ENCODE assay signal across 8 cellular contexts in the genomic region with DNA sequence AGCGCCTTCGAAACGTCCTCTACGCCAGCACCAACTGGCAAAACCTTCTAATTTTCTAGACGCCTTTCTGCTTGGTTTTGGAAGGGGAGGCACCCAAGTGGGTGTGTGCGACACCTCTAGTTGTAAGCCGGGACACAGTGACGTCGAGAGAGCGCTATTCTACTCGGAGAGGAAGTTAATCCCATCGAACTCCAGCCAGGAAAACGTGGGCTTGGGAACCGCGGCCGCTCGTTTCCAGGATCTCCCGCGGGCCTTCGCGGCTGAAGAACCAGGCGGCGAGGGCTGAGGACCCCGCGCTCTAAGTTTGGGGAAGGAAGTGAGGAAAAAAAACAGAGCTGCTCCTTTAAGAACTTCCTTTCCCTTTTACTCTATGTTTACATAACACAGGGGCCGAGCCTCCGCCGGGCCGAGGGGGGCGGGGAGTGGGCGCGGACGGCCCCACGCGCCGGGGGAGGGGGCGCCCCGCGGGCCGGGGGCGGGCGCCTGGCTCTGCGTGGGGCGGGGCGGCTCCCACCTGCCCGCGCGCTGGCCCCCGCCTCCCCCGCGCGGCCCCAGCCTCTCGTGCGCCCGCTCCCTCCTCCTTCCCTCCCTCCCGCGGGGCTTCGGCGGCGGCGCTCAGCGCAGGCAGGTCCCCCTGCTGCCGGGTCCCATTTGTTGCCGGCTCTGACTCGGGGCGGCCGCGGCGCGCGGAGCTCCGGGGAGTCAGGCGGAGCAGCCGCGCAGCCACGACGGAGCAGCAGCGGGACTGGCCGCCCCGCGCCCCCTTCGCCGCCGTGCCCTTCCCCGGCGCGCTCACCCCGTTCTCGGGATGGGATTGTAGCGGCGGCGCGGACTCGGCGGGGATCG. TPM values are rescaled to one million over a fixed set of nuclear protein-coding genes. Genes with fewer than 3 reads are reported as not detected.
DNase-seq lines count a peak whose midpoint lies in the region; TF ChIP-seq lines count a peak whose summit lies in the region.

A gene with protein sequence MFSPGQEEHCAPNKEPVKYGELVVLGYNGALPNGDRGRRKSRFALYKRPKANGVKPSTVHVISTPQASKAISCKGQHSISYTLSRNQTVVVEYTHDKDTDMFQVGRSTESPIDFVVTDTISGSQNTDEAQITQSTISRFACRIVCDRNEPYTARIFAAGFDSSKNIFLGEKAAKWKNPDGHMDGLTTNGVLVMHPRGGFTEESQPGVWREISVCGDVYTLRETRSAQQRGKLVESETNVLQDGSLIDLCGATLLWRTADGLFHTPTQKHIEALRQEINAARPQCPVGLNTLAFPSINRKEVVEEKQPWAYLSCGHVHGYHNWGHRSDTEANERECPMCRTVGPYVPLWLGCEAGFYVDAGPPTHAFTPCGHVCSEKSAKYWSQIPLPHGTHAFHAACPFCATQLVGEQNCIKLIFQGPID (plus strand): TSS at position 647 of the 846 bp plus-strand sequence. CDS start 250 bp downstream, outside the sequence.

- no peaks in the 10 kb centered on the region for H3K9me3 ChIP-seq in left ventricle myocardium inferior (replicated peaks)

- H3K4me1 Mint-ChIP-seq in HFFc6 (ENCODE audit: low read depth) (peaks cover 39% of the 10 kb centered on the region), progenitor cell of endocrine pancreas (ENCODE audit: low read depth) (peaks cover 35% of the 10 kb centered on the region), type B pancreatic cell (ENCODE audit: unreplicated experiment) (peaks cover 37% of the 10 kb centered on the region)
- peaks cover 30% of the 10 kb centered on the region for H3K4me1 Mint-ChIP-seq in T-helper 1 cell treated with Interleukin-12 subunit alpha and Interleukin-12 subunit beta and Interleukin-4 antibody, amounts not matched to agents 30 μg/mL and 1 μg/mL, for 36 hours (ENCODE audit: low read depth)

- intact Hi-C loops in left ventricle myocardium inferior (cut with micrococcal nuclease), result no loop called here

- no peaks in the 10 kb centered on the region for H3K36me3 Mint-ChIP-seq in HFFc6 (ENCODE audit: low read depth)
- peaks cover 2% of the 10 kb centered on the region for H3K36me3 Mint-ChIP-seq in T-helper 1 cell treated with Interleukin-12 subunit alpha and Interleukin-12 subunit beta and Interleukin-4 antibody, amounts not matched to agents 30 μg/mL and 1 μg/mL, for 36 hours (ENCODE audit: low read depth)
- no peaks in the 10 kb centered on the region for H3K36me3 Mint-ChIP-seq in progenitor cell of endocrine pancreas (ENCODE audit: insufficient read depth)
- no peaks in the 10 kb centered on the region for H3K36me3 Mint-ChIP-seq in type B pancreatic cell

- peak within 1 kb of the TSS; percentile 85 for H3K4me3 ChIP-seq in left ventricle myocardium inferior

- TF ChIP-seq CTCF in HFFc6 (IDR thresholded peaks at IDR 0.05) (peak; percentile 19; the same call in 1 of the 2 replicates), left ventricle myocardium inferior (IDR thresholded peaks at IDR 0.05; ENCODE audit: borderline replicate concordance) (peak; percentile 41), progenitor cell of endocrine pancreas (IDR thresholded peaks at IDR 0.05; ENCODE audit: unreplicated experiment) (peak; percentile 33), type B pancreatic cell (conservative IDR thresholded peaks at IDR 0.05) (peak; percentile 54)

- H3K4me3 Mint-ChIP-seq in HFFc6 (peak within 1 kb of the TSS; percentile 95), progenitor cell of endocrine pancreas (ENCODE audit: low read depth) (peak within 1 kb of the TSS; percentile 93), type B pancreatic cell (peak within 1 kb of the TSS; percentile 96)
- peak within 1 kb of the TSS; percentile 92 for H3K4me3 Mint-ChIP-seq in T-helper 1 cell treated with Interleukin-12 subunit alpha and Interleukin-12 subunit beta and Interleukin-4 antibody, amounts not matched to agents 30 μg/mL and 1 μg/mL, for 36 hours

- H3K27me3 Mint-ChIP-seq in HFFc6 (ENCODE audit: insufficient read depth) (peaks cover 4% of the 10 kb centered on the region; the same call in 1 of the 2 replicates), progenitor cell of endocrine pancreas (peaks cover 4% of the 10 kb centered on the region), type B pancreatic cell (peaks cover 22% of the 10 kb centered on the region)
- H3K27me3 Mint-ChIP-seq in T-helper 1 cell treated with Interleukin-12 subunit alpha and Interleukin-12 subunit beta and Interleukin-4 antibody, amounts not matched to agents 30 μg/mL and 1 μg/mL, for 36 hours (ENCODE audit: low read depth), result peaks cover 48% of the 10 kb centered on the region

- H3K4me1 ChIP-seq in left ventricle myocardium inferior, result peaks cover 34% of the 10 kb centered on the region

- H3K27ac Mint-ChIP-seq in HFFc6 (peak within 1 kb of the TSS; percentile 78; the same call in 1 of the 2 replicates), progenitor cell of endocrine pancreas (peak within 1 kb of the TSS; percentile 98), type B pancreatic cell (peak within 1 kb of the TSS; percentile 96)
- peak within 1 kb of the TSS; percentile 75 for H3K27ac Mint-ChIP-seq in T-helper 1 cell treated with Interleukin-12 subunit alpha and Interleukin-12 subunit beta and Interleukin-4 antibody, amounts not matched to agents 30 μg/mL and 1 μg/mL, for 36 hours

- in situ Hi-C loops in G401 (cut with HindIII; ENCODE audit: low sequenced_read_pairs), result no loop called here

- no peaks in the 10 kb centered on the region for H3K36me3 ChIP-seq in left ventricle myocardium inferior

- peak within 1 kb of the TSS; percentile 91 for H3K27ac ChIP-seq in left ventricle myocardium inferior (replicated peaks)

- DNase-seq in G401 (ENCODE audit: low spot score), result peak; percentile 77
- peak; percentile 51 for DNase-seq in HFFc6
- DNase-seq in NCI-H1105 (lab: John Stamatoyannopoulos, UW), result peak; percentile 80
- DNase-seq in amniotic epithelial cell (ENCODE audit: low read depth), result peak; percentile 53
- peak; percentile 80 for DNase-seq in left ventricle myocardium inferior
- DNase-seq in progenitor cell of endocrine pancreas (ENCODE audit: low spot score, unreplicated experiment), result peak; percentile 77
- DNase-seq in type B pancreatic cell (ENCODE audit: extremely low spot score, unreplicated experiment), result peak; percentile 86

- no peaks in the 10 kb centered on the region for H3K27me3 ChIP-seq in left ventricle myocardium inferior (ENCODE audit: low read depth)

- H3K9me3 Mint-ChIP-seq in HFFc6 (no peaks in the 10 kb centered on the region), progenitor cell of endocrine pancreas (ENCODE audit: low read depth) (no peaks in the 10 kb centered on the region), type B pancreatic cell (no peaks in the 10 kb centered on the region)
- H3K9me3 Mint-ChIP-seq in T-helper 1 cell treated with Interleukin-12 subunit alpha and Interleukin-12 subunit beta and Interleukin-4 antibody, amounts not matched to agents 30 μg/mL and 1 μg/mL, for 36 hours, result no peaks in the 10 kb centered on the region

RNA-seq across cellular contexts. Expression of the gene that starts here (rescaled TPM):
- under 0.01 and 0.10 TPM in 2 replicates for total RNA-seq in G401 (2014; rRNA removed; shearing (Covaris generic))
- 1 to 10 TPM in 5 of 6 experiments, under 1 TPM in 1; 0.69 to 5.9 (median 4.6) TPM for total RNA-seq in HFFc6 (2021; fragmentation: NEBNext Ultra II Directional; extraction: Animal tissue kit (Norgen Biotek cat#: 25700))
- total RNA-seq in left ventricle myocardium inferior (2.0 TPM), progenitor cell of endocrine pancreas (28.5 and 32.2 TPM in 2 replicates), type B pancreatic cell (ENCODE audit: low replicate concordance) (11.8 and 33.7 TPM in 2 replicates)

Comparison
In these comparisons a context has a peak if more than half of its experiments do, and no peak if none do; other contexts are left out.
1. Peak in every context shown above with its lines: DNase-seq, H3K4me3 ChIP-seq and H3K27ac ChIP-seq.
2. Peak in DNase-seq in G401; RNA of the gene not detected or under 1 TPM.